Comparison of ENCODE assay signal across 12 cellular contexts in the genomic region with DNA sequence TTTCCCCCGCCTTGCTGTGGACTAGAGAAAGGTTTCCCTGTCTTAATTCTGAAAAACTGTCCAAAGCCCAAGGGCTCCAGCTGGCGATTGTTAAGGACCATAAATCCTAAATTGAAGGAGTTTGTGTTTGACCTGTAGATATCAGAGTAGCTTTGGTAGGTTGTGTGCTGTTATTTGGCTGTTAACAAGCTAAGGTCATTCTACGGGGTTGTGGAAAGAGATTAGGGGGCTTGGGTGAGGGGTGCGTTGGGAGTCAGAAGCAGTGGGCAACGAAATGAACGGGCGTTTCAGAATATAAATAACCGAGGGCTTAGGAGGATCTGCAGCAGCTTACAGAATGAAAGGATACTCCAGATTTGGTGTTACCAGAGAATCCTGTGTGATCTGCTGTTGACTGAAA. TPM values are rescaled to one million over a fixed set of nuclear protein-coding genes. Genes with fewer than 3 reads are reported as not detected.
DNase-seq lines count a peak whose midpoint lies in the region; ATAC-seq and TF ChIP-seq lines count a peak whose summit lies in the region.
"Had no signal": no experiment of that assay in that cellular context is flagged by ENCODE, and none has a peak within 500 bp of the region (broad histone marks: within the 10 kb centered on the region; RNA-seq: fewer than 3 reads in every experiment).

No MANE protein-coding gene starts in this region.

- peak overlapping the region; percentile 83 for H3K4me3 ChIP-seq in Loucy (ENCODE audit: low read length, poor library complexity, severe bottlenecking)
- H3K4me3 ChIP-seq in upper lobe of left lung, result no peak overlapping the region

- no peak for DNase-seq in activated CD4-positive, alpha-beta T cell treated with anti-CD3 and anti-CD28 coated beads, Interleukin-2, amount 10 ng/mL, durations not matched to agents 24 days and 14 days
- no peak for DNase-seq in activated CD4-positive, alpha-beta T cell treated with anti-CD3 and anti-CD28 coated beads for 1 hour
- DNase-seq in neural crest cell (ENCODE audit: low read depth, low spot score) (no peak), GM20000 (ENCODE audit: low spot score) (no peak), kidney tubule cell (ENCODE audit: low spot score) (no peak), upper lobe of left lung (no peak)
- DNase-seq: activated effector memory CD4-positive, alpha-beta T cell treated with Interleukin-2 at 50 U/mL for 16 hours; AML-193; left colon had no signal

- no peaks in the 10 kb centered on the region for H4K20me1 ChIP-seq in Loucy (ENCODE audit: insufficient read depth, low read length, poor library complexity, severe bottlenecking)

- no peak for ATAC-seq in upper lobe of left lung (ENCODE audit: low FRiP score in 2 of 2)
- ATAC-seq: left colon had no signal

- H3K27ac ChIP-seq in upper lobe of left lung, result no peak overlapping the region
- H3K27ac ChIP-seq: HL-60 had no signal

- intact Hi-C loops in activated CD4-positive, alpha-beta T cell treated with anti-CD3 and anti-CD28 coated beads, Interleukin-2, amount 10 ng/mL, durations not matched to agents 24 days and 14 days (cut with micrococcal nuclease), result loop anchor here (5.0 kb wide), 2 partner anchors 35 to 825 kb away; partner anchors contain the start of gene BTN3A2

- 15 to 26% methylated on average over 8 of the region's 8 CpGs for WGBS in upper lobe of left lung, 2 donors

- H3K9me3 ChIP-seq in Loucy (ENCODE audit: insufficient read depth, low read depth, low read length), result no peaks in the 10 kb centered on the region
- H3K9me3 ChIP-seq in upper lobe of left lung, result no peaks in the 10 kb centered on the region

- no peak for TF ChIP-seq CTCF in Loucy (conservative IDR thresholded peaks at IDR 0.05; ENCODE audit: low read length)
- TF ChIP-seq CTCF in brain (conservative IDR thresholded peaks at IDR 0.05), result no peak
- TF ChIP-seq CTCF in neural crest cell (conservative IDR thresholded peaks at IDR 0.05), result no peak
- TF ChIP-seq CTCF in GM20000 (IDR thresholded peaks at IDR 0.05; ENCODE audit: extremely low read depth, missing control alignments), result no peak
- TF ChIP-seq CTCF in upper lobe of left lung (IDR thresholded peaks at IDR 0.05), result no peak

- H3K4me1 ChIP-seq in Loucy (ENCODE audit: insufficient read depth, low read length, poor library complexity, severe bottlenecking) (peaks cover 17% of the 10 kb centered on the region), upper lobe of left lung (peaks cover 0 to 17% (median 4%) of the 10 kb centered on the region in 4 donors)

- H3K27me3 Mint-ChIP-seq in activated CD4-positive, alpha-beta T cell treated with anti-CD3 and anti-CD28 coated beads, Interleukin-2, amount 10 ng/mL, durations not matched to agents 24 days and 14 days, result peaks cover 24% of the 10 kb centered on the region
- H3K27me3 Mint-ChIP-seq in brain (peaks cover 82% of the 10 kb centered on the region), neural crest cell (ENCODE audit: low read depth) (peaks cover 86% of the 10 kb centered on the region)

- peak overlapping the region; percentile 59 for H3K9ac ChIP-seq in Loucy (ENCODE audit: low read depth, low read length, poor library complexity, severe bottlenecking)

- H3K27ac Mint-ChIP-seq in activated CD4-positive, alpha-beta T cell treated with anti-CD3 and anti-CD28 coated beads, Interleukin-2, amount 10 ng/mL, durations not matched to agents 24 days and 14 days, result no peak overlapping the region
- H3K27ac Mint-ChIP-seq in brain (no peak overlapping the region), neural crest cell (ENCODE audit: unreplicated experiment) (no peak overlapping the region)

- peak overlapping the region; percentile 63 for H3K4me2 ChIP-seq in Loucy (ENCODE audit: low read depth, low read length, poor library complexity, severe bottlenecking)

- peaks cover 55% of the 10 kb centered on the region for H3K4me1 Mint-ChIP-seq in activated CD4-positive, alpha-beta T cell treated with anti-CD3 and anti-CD28 coated beads, Interleukin-2, amount 10 ng/mL, durations not matched to agents 24 days and 14 days
- H3K4me1 Mint-ChIP-seq in brain (peaks cover 42% of the 10 kb centered on the region), neural crest cell (peaks cover 56% of the 10 kb centered on the region)

- no peak for TF ChIP-seq POLR2A in upper lobe of left lung (IDR thresholded peaks at IDR 0.05)

- peaks cover 2% of the 10 kb centered on the region for H3K36me3 Mint-ChIP-seq in activated CD4-positive, alpha-beta T cell treated with anti-CD3 and anti-CD28 coated beads, Interleukin-2, amount 10 ng/mL, durations not matched to agents 24 days and 14 days (ENCODE audit: low read depth)
- no peaks in the 10 kb centered on the region for H3K36me3 Mint-ChIP-seq in brain
- peaks cover 9% of the 10 kb centered on the region for H3K36me3 Mint-ChIP-seq in neural crest cell (ENCODE audit: low read depth)

- no peak for TF ChIP-seq EP300 in upper lobe of left lung (IDR thresholded peaks at IDR 0.05)

- H3F3A ChIP-seq in Loucy (ENCODE audit: low read depth), result 0 out of 2 replicates have a peak, but pooled peaks cover 6% of the 10 kb centered on the region

- peak overlapping the region; percentile 87 for H3K4me3 Mint-ChIP-seq in activated CD4-positive, alpha-beta T cell treated with anti-CD3 and anti-CD28 coated beads, Interleukin-2, amount 10 ng/mL, durations not matched to agents 24 days and 14 days
- H3K4me3 Mint-ChIP-seq in brain (peak overlapping the region; percentile 58 to 86 (median 84)), neural crest cell (peak overlapping the region; percentile 72)

- H3K27me3 ChIP-seq in Loucy (ENCODE audit: insufficient read depth, low read length, poor library complexity, severe bottlenecking), result no peaks in the 10 kb centered on the region
- peaks cover 0 to 54% (median 20%) of the 10 kb centered on the region in 4 donors for H3K27me3 ChIP-seq in upper lobe of left lung

- peak overlapping the region; percentile 47; the same call in 1 of the 2 replicates for H2AFZ ChIP-seq in Loucy (ENCODE audit: low read length)

- H3K9me2 ChIP-seq in Loucy (replicated peaks; ENCODE audit: low read depth, low read length), result no peaks in the 10 kb centered on the region

- H3K9me3 Mint-ChIP-seq in activated CD4-positive, alpha-beta T cell treated with anti-CD3 and anti-CD28 coated beads, Interleukin-2, amount 10 ng/mL, durations not matched to agents 24 days and 14 days, result no peaks in the 10 kb centered on the region
- H3K9me3 Mint-ChIP-seq in brain (peaks cover 0 to 9% (median 3%) of the 10 kb centered on the region in 5 experiments), neural crest cell (peaks cover 2% of the 10 kb centered on the region)

- no peaks in the 10 kb centered on the region for H3K36me3 ChIP-seq in Loucy (ENCODE audit: insufficient read depth, low read length)
- H3K36me3 ChIP-seq in upper lobe of left lung, result no peaks in the 10 kb centered on the region

- no peaks in the 10 kb centered on the region for H3K79me2 ChIP-seq in Loucy (ENCODE audit: insufficient read depth, low read length)

RNA-seq across cellular contexts. Expression of gene BTN3A2, which starts 32.6 kb away (rescaled TPM):
- total RNA-seq in activated CD4-positive, alpha-beta T cell treated with anti-CD3 and anti-CD28 coated beads, Interleukin-2, amount 10 ng/mL, durations not matched to agents 24 days and 14 days, result 48.0 and 50.8 TPM in 2 replicates
- polyA plus RNA-seq in brain (ENCODE audit: insufficient read depth, low read depth, low replicate concordance), result 4.1 TPM
- total RNA-seq in neural crest cell (9.6 and 12.5 TPM in 2 replicates), upper lobe of left lung (10 to 100 TPM; 30.1 to 71.2 (median 54.2) TPM)

RNA-seq across cellular contexts. Expression of gene BTN2A2, which starts 50.5 kb away (rescaled TPM):
- total RNA-seq in activated CD4-positive, alpha-beta T cell treated with anti-CD3 and anti-CD28 coated beads, Interleukin-2, amount 10 ng/mL, durations not matched to agents 24 days and 14 days, result 23.8 and 25.0 TPM in 2 replicates
- polyA plus RNA-seq in brain (ENCODE audit: insufficient read depth, low read depth, low replicate concordance), result 6.6 TPM
- total RNA-seq in neural crest cell (24.5 and 25.0 TPM in 2 replicates), upper lobe of left lung (10 to 100 TPM; 12.2 to 59.7 (median 26.3) TPM)
